In the genomic region with DNA sequence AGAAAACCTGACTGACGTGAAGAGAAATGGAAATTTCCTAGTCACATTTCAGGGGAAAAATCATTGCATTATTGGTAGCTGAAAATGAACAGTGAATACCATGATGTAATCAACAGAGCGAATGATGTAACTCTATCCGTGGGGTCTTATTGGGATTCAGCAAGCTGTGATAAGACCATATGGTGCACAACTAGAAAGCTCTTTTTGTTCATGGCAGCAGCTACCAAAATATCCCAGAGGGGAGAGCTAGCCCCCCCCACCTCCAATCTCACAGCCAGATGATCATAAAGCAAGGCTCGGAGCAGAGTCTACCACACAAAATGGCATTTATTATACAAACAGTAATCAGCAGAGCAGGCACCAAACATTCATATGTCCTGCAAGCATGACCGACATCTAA, we compare ENCODE assay signal across 24 cellular contexts. TPM values are rescaled to one million over a fixed set of nuclear protein-coding genes. Genes with fewer than 3 reads are reported as not detected.
DNase-seq lines count a peak whose midpoint lies in the region; ATAC-seq, FAIRE-seq and TF ChIP-seq lines count a peak whose summit lies in the region.
"Had no signal": no experiment of that assay in that cellular context is flagged by ENCODE, and none has a peak within 500 bp of the region (broad histone marks: within the 10 kb centered on the region; RNA-seq: fewer than 3 reads in every experiment).

No MANE protein-coding gene starts in this region.

- 0 out of 2 replicates have a peak overlapping the region, but pooled peaks have one; percentile 36 for H3K27ac Mint-ChIP-seq in GM23338
- H3K27ac Mint-ChIP-seq: activated T-helper 17 cell treated with anti-CD3 and anti-CD28 coated beads, Interleukin-2, amount 50 U/mL, for 72 hours; CD8-positive, alpha-beta memory T cell had no signal

- TF ChIP-seq CTCF in A549 (IDR thresholded peaks at IDR 0.05) = no peak
- TF ChIP-seq CTCF in GM23338 (conservative IDR thresholded peaks at IDR 0.05; ENCODE audit: low read depth in 2 of 2) = no peak
- no peak for TF ChIP-seq CTCF in thyroid gland (IDR thresholded peaks at IDR 0.05)

- peaks cover 62% of the 10 kb centered on the region for H3K4me1 ChIP-seq in A549
- H3K4me1 ChIP-seq in GM23338 (ENCODE audit: insufficient read depth) = peaks cover 12% of the 10 kb centered on the region
- H3K4me1 ChIP-seq in thyroid gland = no peaks in the 10 kb centered on the region

- no peaks in the 10 kb centered on the region for H4K20me1 ChIP-seq in GM23338 (replicated peaks; ENCODE audit: insufficient read depth)

- TF ChIP-seq POLR2A in A549 (IDR thresholded peaks at IDR 0.05; ENCODE audit: low read length) (no peak), thyroid gland (IDR thresholded peaks at IDR 0.05) (no peak)

- H3K36me3 Mint-ChIP-seq in GM23338 (ENCODE audit: low read depth) = no peaks in the 10 kb centered on the region
- H3K36me3 Mint-ChIP-seq: CD8-positive, alpha-beta memory T cell had no signal

- ATAC-seq in A549 (no peak), GM23338 (no peak), GM18520 (IDR thresholded peaks at IDR 0.05; ENCODE audit: unreplicated experiment) (no peak), GM19035 (IDR thresholded peaks at IDR 0.05; ENCODE audit: unreplicated experiment) (no peak)
- ATAC-seq in stimulated activated naive CD8-positive, alpha-beta T cell treated with anti-CD3 and anti-CD28 coated beads, Interleukin-15, Interleukin-2, amounts not matched to agents 100 U/mL and 50 U/mL, for 24 hours = no peak
- ATAC-seq: activated T-helper 17 cell treated with anti-CD3 and anti-CD28 coated beads, Interleukin-2, amount 50 U/mL, for 72 hours; gastroesophageal sphincter; left lung had no signal

- FAIRE-seq in A549 (lab: Jason Lieb, UNC) = no peak
- FAIRE-seq: bronchial epithelial cell had no signal

- TF ChIP-seq EP300 in A549 (IDR thresholded peaks at IDR 0.05) = no peak

- POLR2A ChIA-PET in A549 (lab: Yijun Ruan, JAX) = interaction anchor here (1.1 kb wide), 1 partner anchor 108 kb away, joined by 3 read pairs; no protein-coding TSS in a partner anchor

- no peaks in the 10 kb centered on the region for H3K79me2 ChIP-seq in GM23338 (replicated peaks; ENCODE audit: insufficient read depth)

- no peak for TF ChIP-seq RAD21 in A549 (conservative IDR thresholded peaks at IDR 0.05 in 1 of 2, IDR thresholded peaks at IDR 0.05 in 1 of 2)

- peaks cover 5% of the 10 kb centered on the region for H3K27me3 Mint-ChIP-seq in GM23338 (ENCODE audit: insufficient read depth, low read depth, poor library complexity)
- H3K27me3 Mint-ChIP-seq: activated T-helper 17 cell treated with anti-CD3 and anti-CD28 coated beads, Interleukin-2, amount 50 U/mL, for 72 hours had no signal

- DNase-seq in A549 (ENCODE audit: low read depth in 1 of 2, low spot score in 1 of 2) (no peak), GM23338 (ENCODE audit: low spot score) (no peak), NCI-H69 (lab: John Stamatoyannopoulos, UW) (peak; percentile 56), fibroblast of peridontal ligament (ENCODE audit: extremely low read depth) (peak; percentile 12), thyroid gland (no peak)
- no peak for DNase-seq in stimulated activated naive CD8-positive, alpha-beta T cell treated with anti-CD3 and anti-CD28 coated beads, Interleukin-15, Interleukin-2, amounts not matched to agents 100 U/mL and 50 U/mL, for 24 hours
- DNase-seq: activated CD4-positive, CD25-positive, alpha-beta regulatory T cell treated with anti-CD3 and anti-CD28 coated beads, Interleukin-2, amount 50 U/mL, for 72 hours; CD8-positive, alpha-beta memory T cell; H9; left lung; NCI-H1105; stimulated activated naive CD4-positive, alpha-beta T cell; T-helper 9 cell; transverse colon had no signal

- 88% methylated on average over 5 of the region's 5 CpGs for WGBS in A549 (ENCODE audit: missing lambda C conversion rate)
- WGBS in thyroid gland, 2 donors = 90 to 93% methylated on average over 5 of the region's 5 CpGs

- H3K9me3 ChIP-seq in A549 (no peaks in the 10 kb centered on the region; the same call in 2 of the 3 replicates), thyroid gland (no peaks in the 10 kb centered on the region)
- H3K9me3 ChIP-seq: gastroesophageal sphincter, left lung, right atrium auricular region, transverse colon had no signal

- H3K27ac ChIP-seq in A549 (peak overlapping the region; percentile 67 to 94), GM23338 (ENCODE audit: low read depth) (no peak overlapping the region), thyroid gland (no peak overlapping the region)
- H3K27ac ChIP-seq: dorsolateral prefrontal cortex, epithelial cell of prostate, gastroesophageal sphincter, KMS-11, left lung, right atrium auricular region, transverse colon had no signal

- H3K27me3 ChIP-seq in GM23338 (ENCODE audit: insufficient read depth) (no peaks in the 10 kb centered on the region), thyroid gland (no peaks in the 10 kb centered on the region)
- H3K27me3 ChIP-seq: gastroesophageal sphincter, left lung, right atrium auricular region, transverse colon had no signal

- CTCF ChIA-PET in A549 (lab: Yijun Ruan, JAX) = interaction anchor here (0.9 to 14.1 kb wide), 9 partner anchors 12 to 177 kb away, joined by 3 to 126 read pairs (median 4); no protein-coding TSS in a partner anchor

- no peak overlapping the region for H3K4me3 Mint-ChIP-seq in GM23338
- H3K4me3 Mint-ChIP-seq: activated T-helper 17 cell treated with anti-CD3 and anti-CD28 coated beads, Interleukin-2, amount 50 U/mL, for 72 hours; CD8-positive, alpha-beta memory T cell; H9 had no signal

- H3K4me1 Mint-ChIP-seq in GM23338 = peaks cover 21% of the 10 kb centered on the region
- H3K4me1 Mint-ChIP-seq: activated T-helper 17 cell treated with anti-CD3 and anti-CD28 coated beads, Interleukin-2, amount 50 U/mL, for 72 hours; CD8-positive, alpha-beta memory T cell had no signal

- no peaks in the 10 kb centered on the region for H3K9me2 ChIP-seq in GM23338 (ENCODE audit: insufficient read depth)

- H3K4me2 ChIP-seq in A549 = no peak overlapping the region; the same call in 2 of the 3 replicates
- H3K4me2 ChIP-seq in GM23338 = no peak overlapping the region
- H3K4me2 ChIP-seq: KMS-11 had no signal

- no peaks in the 10 kb centered on the region for H3F3A ChIP-seq in GM23338 (replicated peaks; ENCODE audit: low read depth)

- no peaks in the 10 kb centered on the region for H3K36me3 ChIP-seq in GM23338 (ENCODE audit: insufficient read depth)
- H3K36me3 ChIP-seq in thyroid gland = no peaks in the 10 kb centered on the region
- H3K36me3 ChIP-seq: gastroesophageal sphincter, left lung, right atrium auricular region, transverse colon had no signal

- intact Hi-C loops in thyroid gland (cut with DNase I) = no loop called here

- H3K9me3 Mint-ChIP-seq in GM23338 = no peaks in the 10 kb centered on the region
- H3K9me3 Mint-ChIP-seq: activated T-helper 17 cell treated with anti-CD3 and anti-CD28 coated beads, Interleukin-2, amount 50 U/mL, for 72 hours; CD8-positive, alpha-beta memory T cell; H9 had no signal

- peak overlapping the region; percentile 39; the same call in 1 of the 2 replicates for H2AFZ ChIP-seq in GM23338

- H3K4me3 ChIP-seq in A549 (no peak overlapping the region), GM23338 (no peak overlapping the region), thyroid gland (replicated peaks in 1 of 3) (no peak overlapping the region)
- H3K4me3 ChIP-seq: dorsolateral prefrontal cortex, gastroesophageal sphincter, left lung, right atrium auricular region, transverse colon had no signal

TF ChIP-seq in A549, 52 proteins besides CTCF, POLR2A, EP300 and RAD21:
- TF ChIP-seq CEBPB (IDR thresholded peaks at IDR 0.05) (peak; percentile 76 to 80; a peak in 3 of 4 replicates), RFX5 (IDR thresholded peaks at IDR 0.05) (no peak)

TF ChIP-seq in GM23338, 12 proteins besides CTCF, POLR2A, EP300 and RAD21 (continues in another document):
- TF ChIP-seq ZNF114 (CRISPR knock-in tag; IDR thresholded peaks at IDR 0.05) = no peak
- TF ChIP-seq EZH2 (IDR thresholded peaks at IDR 0.05; ENCODE audit: low read depth, unreplicated experiment) = no peak

RNA-seq across cellular contexts. Expression of a gene that starts 22.2 kb away (rescaled TPM):
- 0.21 and 0.46 TPM in 2 replicates for polyA plus RNA-seq in A549 (2011; rRNA removed)
- polyA plus RNA-seq in A549 (2012; cell fraction: cytosol; rRNA removed) = 0.29 and 0.46 TPM in 2 replicates
- polyA plus RNA-seq in A549 (2012; cell fraction: nucleus; rRNA removed) = 0.95 and 1.2 TPM in 2 replicates
- 0.26 to 0.49 TPM (median 0.39 TPM) in 3 replicates for polyA plus RNA-seq in A549 (2017; fragmentation: RNase III; extraction: RNeasy Plus Mini Kit Qiagen cat#74134 plus additional on column Dnase treatment)
- 0.62 and 0.68 TPM in 2 replicates for polyA minus RNA-seq in A549 (2011; rRNA and poly(A)+ RNA removed)
- total RNA-seq in GM23338 (2014; rRNA removed; shearing (Covaris generic)) = 0.59 and 1.5 TPM in 2 replicates
- 2.0 and 2.2 TPM in 2 replicates for polyA plus RNA-seq in GM23338 (2016; fragmentation: Nextera tagmentation; extraction: Ambion mirVana)
- total RNA-seq in thyroid gland = under 1 TPM; 0.21 to 0.67 (median 0.32) TPM
- total RNA-seq: mucosa of gallbladder had no signal
- polyA plus RNA-seq: CD8-positive, alpha-beta memory T cell had no signal

Comparison
In these comparisons a context has a peak if more than half of its experiments do, and no peak if none do; other contexts are left out.
1. DNase-seq: peak in NCI-H69 (single experiment) and fibroblast of peridontal ligament (single experiment); none in A549 (0 of 2), GM23338 (single experiment), stimulated activated naive CD8-positive, alpha-beta T cell treated with anti-CD3 and anti-CD28 coated beads, Interleukin-15, Interleukin-2, amounts not matched to agents 100 U/mL and 50 U/mL, for 24 hours (single experiment) and thyroid gland (0 of 2).
2. H3K27ac ChIP-seq: peak in A549 (2 of 2); none in GM23338 (single experiment) and thyroid gland (0 of 3).